ENCODE assay signal across 20 cellular contexts in the genomic region with DNA sequence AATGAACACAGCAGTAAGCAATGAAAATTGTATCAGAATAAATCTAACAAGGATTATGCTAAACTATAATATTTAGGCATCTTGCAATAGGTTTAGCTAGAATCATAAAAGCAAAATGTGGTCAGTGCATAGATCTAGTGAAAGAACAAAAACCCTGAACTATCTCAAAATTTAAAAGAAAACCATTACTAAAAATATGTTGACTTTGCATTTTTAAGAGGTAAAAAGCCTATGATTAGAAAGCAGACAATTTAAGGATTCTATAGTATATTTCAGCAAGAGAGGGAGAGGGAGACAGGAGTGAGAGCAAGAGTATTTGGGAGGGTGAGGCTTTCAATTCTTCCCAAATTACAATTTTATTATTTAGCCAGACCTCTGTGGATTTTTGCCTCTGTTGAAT.
"Had no signal": no experiment of that assay in that cellular context is flagged by ENCODE, and none has a peak within 500 bp of the region (broad histone marks: within the 10 kb centered on the region; RNA-seq: fewer than 3 reads in every experiment).

No MANE protein-coding gene starts in this region.

- DNase-seq: Karpas-422, KG1, MG63, NCI-H1092 treated with DMSO at 0.1 percent for 48 hours, NCI-H1436, NCI-H187, NCI-H2029, NCI-H2081 treated with DMSO at 0.1 percent for 48 hours, NCI-H2171, NCI-H226, NCI-H446, NCI-H510A, NCI-H524 treated with DMSO at 0.1 percent for 48 hours, NCI-H69, NCI-H774, RPMI8226, SHP77 treated with DMSO at 0.1 percent for 48 hours, SJCRH30 had no signal

- H3K27ac ChIP-seq: SJCRH30 had no signal

- H3K9me3 ChIP-seq: MG63, SJCRH30 had no signal

- H3K4me3 ChIP-seq: MG63, SJCRH30 had no signal

- FAIRE-seq: RCC 7860 had no signal

- H3K4me1 ChIP-seq: SJCRH30 had no signal

- H3K36me3 ChIP-seq: MG63, SJCRH30 had no signal

- ATAC-seq: SK-N-SH treated with all-trans-retinoic acid at 6 μM for 48 hours had no signal

- H3K27me3 ChIP-seq: SJCRH30 had no signal
